Comparison of ENCODE assay signal across 1 cellular context in genomic region chr14:21099596-21099985, GRCh38.
TF ChIP-seq lines count a peak whose summit lies in the region.

No MANE protein-coding gene starts in this region.

TF ChIP-seq in IMR-90, 13 proteins besides CTCF, POLR2A, EP300 and RAD21:
- TF ChIP-seq RCOR1 (IDR thresholded peaks at IDR 0.05; ENCODE audit: insufficient replicate concordance, low read length), result no peak
- TF ChIP-seq CEBPB (IDR thresholded peaks at IDR 0.05; ENCODE audit: low read depth, low read length), result no peak
- no peak for TF ChIP-seq BHLHE40 (IDR thresholded peaks at IDR 0.05; ENCODE audit: low read depth, low read length)
- no peak for TF ChIP-seq SMC3 (IDR thresholded peaks at IDR 0.05; ENCODE audit: low read depth, low read length)
- no peak for TF ChIP-seq USF2 (IDR thresholded peaks at IDR 0.05; ENCODE audit: low read depth, low read length)
- TF ChIP-seq MXI1 (IDR thresholded peaks at IDR 0.05; ENCODE audit: borderline replicate concordance, low read depth, low read length), result no peak
- TF ChIP-seq NFE2L2 (IDR thresholded peaks at IDR 0.05; ENCODE audit: low read depth, low read length), result no peak
- no peak for TF ChIP-seq RFX5 (IDR thresholded peaks at IDR 0.05; ENCODE audit: low read depth, low read length)
- TF ChIP-seq MAZ (IDR thresholded peaks at IDR 0.05; ENCODE audit: borderline replicate concordance, low read depth, low read length), result no peak
- no peak for TF ChIP-seq MAFK (IDR thresholded peaks at IDR 0.05; ENCODE audit: low read depth, low read length)
- no peak for TF ChIP-seq FOS (IDR thresholded peaks at IDR 0.05; ENCODE audit: low read depth, low read length)
TF ChIP-seq in IMR-90: peak in this region for 0.
